8 cellular contexts compared by ENCODE assay signal in genomic region chr1:173122958-173123852, GRCh38.
DNase-seq lines count a peak whose midpoint lies in the region; ATAC-seq, FAIRE-seq and TF ChIP-seq lines count a peak whose summit lies in the region.

No MANE protein-coding gene starts in this region.

- POLR2A ChIA-PET in K562 (lab: Yijun Ruan, JAX) = interaction anchor here (0.8 kb wide), 1 partner anchor 26 kb away, joined by 3 read pairs; no protein-coding TSS in a partner anchor

- no TSS peak for BruUV-seq in K562 (replicated peaks; lab: Mats Ljungman, UMichigan)

- TF ChIP-seq EP300 in K562 (IDR thresholded peaks at IDR 0.05; ENCODE audit: low read length) = no peak

- no peaks in the 10 kb centered on the region for H3K27me3 Mint-ChIP-seq in activated naive CD4-positive, alpha-beta T cell treated with anti-CD3 and anti-CD28 coated beads for 36 hours (ENCODE audit: low read depth)

- peak overlapping the region; percentile 49 for H2AFZ ChIP-seq in K562 (ENCODE audit: low read depth, low read length)

- WGBS in K562 (ENCODE audit: insufficient coverage, low coverage, missing lambda C conversion rate) = 14% methylated on average over 12 of the region's 12 CpGs

- no peak for TF ChIP-seq CTCF in K562 (IDR thresholded peaks at IDR 0.05 in 2 of 3, conservative IDR thresholded peaks at IDR 0.05 in 1 of 3; ENCODE audit: insufficient read depth in 2 of 3, low read depth in 1 of 3, low read length in 3 of 3)

- H3K27me3 ChIP-seq in K562 (ENCODE audit: control insufficient read depth in 2 of 2, insufficient read depth in 2 of 2, low read length in 2 of 2) = peaks cover 3 to 9% of the 10 kb centered on the region in 2 experiments; a peak in 2 of 5 replicates

- H3K4me2 ChIP-seq in K562 (ENCODE audit: insufficient read depth, low read length) = peak overlapping the region; percentile 37; the same call in 1 of the 2 replicates

- TF ChIP-seq POLR2A in K562 (conservative IDR thresholded peaks at IDR 0.05) = no peak

- peak; percentile 73 for ATAC-seq in K562
- no peak for ATAC-seq in activated naive CD4-positive, alpha-beta T cell treated with anti-CD3 and anti-CD28 coated beads, Interleukin-2, amount 50 U/mL, for 72 hours

- H3K4me3 Mint-ChIP-seq in activated naive CD4-positive, alpha-beta T cell treated with anti-CD3 and anti-CD28 coated beads for 36 hours = no peak overlapping the region

- H3K27ac Mint-ChIP-seq in activated naive CD4-positive, alpha-beta T cell treated with anti-CD3 and anti-CD28 coated beads, Interleukin-2, amount 50 U/mL, for 72 hours = no peak overlapping the region
- no peak overlapping the region for H3K27ac Mint-ChIP-seq in activated naive CD4-positive, alpha-beta T cell treated with anti-CD3 and anti-CD28 coated beads for 36 hours

- no peaks in the 10 kb centered on the region for H3K9me3 Mint-ChIP-seq in activated naive CD4-positive, alpha-beta T cell treated with anti-CD3 and anti-CD28 coated beads, Interleukin-2, amount 50 U/mL, for 72 hours
- H3K9me3 Mint-ChIP-seq in activated naive CD4-positive, alpha-beta T cell treated with anti-CD3 and anti-CD28 coated beads for 36 hours = no peaks in the 10 kb centered on the region

- no peak for TF ChIP-seq RAD21 in K562 (CRISPR knock-in tag; conservative IDR thresholded peaks at IDR 0.05 in 1 of 2, IDR thresholded peaks at IDR 0.05 in 1 of 2)

- H3K36me3 ChIP-seq in K562 (ENCODE audit: control insufficient read depth, insufficient read depth, low read length) = no peaks in the 10 kb centered on the region

- H3K36me3 Mint-ChIP-seq in activated naive CD4-positive, alpha-beta T cell treated with anti-CD3 and anti-CD28 coated beads, Interleukin-2, amount 50 U/mL, for 72 hours = no peaks in the 10 kb centered on the region
- no peaks in the 10 kb centered on the region for H3K36me3 Mint-ChIP-seq in activated naive CD4-positive, alpha-beta T cell treated with anti-CD3 and anti-CD28 coated beads for 36 hours (ENCODE audit: low read depth)

- DNase-seq in DMS53 treated with DMSO at 0.1 percent for 48 hours (lab: John Stamatoyannopoulos, UW; ENCODE audit: unreplicated experiment) = peak; percentile 94
- peak; percentile 78 for DNase-seq in LoVo (ENCODE audit: low spot score)
- peak in 1 of 4 experiments; percentile 4 for DNase-seq in K562 (ENCODE audit: extremely low read depth in 1 of 4, low spot score in 3 of 4)
- DNase-seq in iPS DF 4.7 (ENCODE audit: extremely low read depth, low spot score) = peak; percentile 28
- DNase-seq in renal cortical epithelial cell (ENCODE audit: low read depth) = peak; percentile 90
- no peak for DNase-seq in activated naive CD4-positive, alpha-beta T cell treated with anti-CD3 and anti-CD28 coated beads, Interleukin-2, amount 50 U/mL, for 72 hours (ENCODE audit: low spot score in 2 of 2)
- DNase-seq in NCI-H510A (lab: John Stamatoyannopoulos, UW) = no peak
- no peak for DNase-seq in activated naive CD4-positive, alpha-beta T cell treated with anti-CD3 and anti-CD28 coated beads for 36 hours

- in situ Hi-C loops in K562 (cut with MboI) = no loop called here

- peaks cover 3% of the 10 kb centered on the region for H3K4me1 Mint-ChIP-seq in activated naive CD4-positive, alpha-beta T cell treated with anti-CD3 and anti-CD28 coated beads for 36 hours (ENCODE audit: low read depth)

- FAIRE-seq in K562 (lab: Jason Lieb, UNC) = no peak

- H3K9ac ChIP-seq in K562 (ENCODE audit: insufficient read depth in 1 of 2, low read depth in 2 of 2, low read length in 2 of 2) = peak overlapping the region in 1 of 2 experiments; percentile 10; a peak in 1 of 4 replicates

- H3K4me1 ChIP-seq in K562 (replicated peaks in 1 of 2; ENCODE audit: control insufficient read depth in 2 of 2, insufficient read depth in 2 of 2, low read length in 2 of 2) = no peaks in the 10 kb centered on the region

- CTCF ChIA-PET in K562 (lab: Yijun Ruan, JAX; ENCODE audit: low intra/inter-chr PET ratio) = no interaction called here
- CTCF ChIA-PET in activated naive CD4-positive, alpha-beta T cell treated with anti-CD3 and anti-CD28 coated beads for 36 hours (lab: Charles Lee) = no interaction called here

- H3K27ac ChIP-seq in K562 (ENCODE audit: extremely low read depth, low read depth, low read length) = no peak overlapping the region

- no peaks in the 10 kb centered on the region for H3K9me3 ChIP-seq in K562 (replicated peaks; ENCODE audit: control insufficient read depth, insufficient read depth, low read depth, low read length)

- no peaks in the 10 kb centered on the region for H3K9me1 ChIP-seq in K562 (ENCODE audit: control insufficient read depth, insufficient read depth, low read length)

- H3K79me2 ChIP-seq in K562 (ENCODE audit: control insufficient read depth, insufficient read depth, low read length) = no peaks in the 10 kb centered on the region

- H4K20me1 ChIP-seq in K562 (replicated peaks; ENCODE audit: control insufficient read depth, insufficient read depth, low read length) = no peaks in the 10 kb centered on the region

- intact Hi-C loops in K562 (cut with micrococcal nuclease) = no loop called here
- intact Hi-C loops in activated naive CD4-positive, alpha-beta T cell treated with anti-CD3 and anti-CD28 coated beads for 36 hours (cut with micrococcal nuclease) = no loop called here

- H3K4me3 ChIP-seq in K562 = no peak overlapping the region

TF ChIP-seq in K562, 482 proteins besides CTCF, POLR2A, EP300 and RAD21 (continues in another document):
- TF ChIP-seq TEAD1 (CRISPR knock-in tag; IDR thresholded peaks at IDR 0.05) (0 out of 4 replicates have a peak, but pooled peaks of 1 of the 2 experiments have one; percentile 37), MAFG (tag; conservative IDR thresholded peaks at IDR 0.05) (0 out of 2 replicates have a peak, but pooled peaks have one; percentile 14), CEBPG (CRISPR knock-in tag; IDR thresholded peaks at IDR 0.05) (no peak), CEBPG (tag; conservative IDR thresholded peaks at IDR 0.05 in 1 of 2, IDR thresholded peaks at IDR 0.05 in 1 of 2) (peak; percentile 89 to 95), NR2C1 (IDR thresholded peaks at IDR 0.05) (no peak), NR2C1 (tag; IDR thresholded peaks at IDR 0.05) (peak; percentile 78), MTA1 (IDR thresholded peaks at IDR 0.05; ENCODE audit: borderline replicate concordance) (no peak), RBFOX2 (IDR thresholded peaks at IDR 0.05; ENCODE audit: low read depth, low read length) (no peak), CEBPB (tag; IDR thresholded peaks at IDR 0.05) (peak; percentile 61), BACH1 (tag; IDR thresholded peaks at IDR 0.05) (peak; percentile 56; the same call in 1 of the 2 replicates), TRIM25 (IDR thresholded peaks at IDR 0.05; ENCODE audit: borderline replicate concordance) (no peak)

Comparison
In these comparisons a context has a peak if more than half of its experiments do, and no peak if none do; other contexts are left out.
1. DNase-seq: peak in DMS53 treated with DMSO at 0.1 percent for 48 hours (single experiment), LoVo (single experiment), iPS DF 4.7 (single experiment) and renal cortical epithelial cell (single experiment); none in activated naive CD4-positive, alpha-beta T cell treated with anti-CD3 and anti-CD28 coated beads, Interleukin-2, amount 50 U/mL, for 72 hours (0 of 2), NCI-H510A (single experiment) and activated naive CD4-positive, alpha-beta T cell treated with anti-CD3 and anti-CD28 coated beads for 36 hours (single experiment).